34 cellular contexts compared by ENCODE assay signal in genomic region chr19:40205760-40206159, GRCh38. TPM values are rescaled to one million over a fixed set of nuclear protein-coding genes. Genes with fewer than 3 reads are reported as not detected.
"Had no signal": no experiment of that assay in that cellular context is flagged by ENCODE, and none has a peak within 500 bp of the region (broad histone marks: within the 10 kb centered on the region; RNA-seq: fewer than 3 reads in every experiment).

No MANE protein-coding gene starts in this region.

- H3K4me1 Mint-ChIP-seq: activated CD4-positive, alpha-beta memory T cell treated with anti-CD3 and anti-CD28 coated beads, Interleukin-2, amount 10 ng/mL, durations not matched to agents 7 days and 5 days; activated CD4-positive, alpha-beta T cell treated with anti-CD3 and anti-CD28 coated beads for 36 hours; activated CD4-positive, alpha-beta T cell treated with anti-CD3 and anti-CD28 coated beads, Interleukin-2, amount 10 ng/mL, durations not matched to agents 24 days and 14 days; activated naive CD4-positive, alpha-beta T cell treated with anti-CD3 and anti-CD28 coated beads, Interleukin-2, amount 10 ng/mL, durations not matched to agents 7 days and 5 days; activated naive CD8-positive, alpha-beta T cell treated with anti-CD3 and anti-CD28 coated beads, Interleukin-2, amount 10 ng/mL, durations not matched to agents 7 days and 5 days; brain had no signal

- H3K9me3 Mint-ChIP-seq: activated CD4-positive, alpha-beta memory T cell treated with anti-CD3 and anti-CD28 coated beads, Interleukin-2, amount 10 ng/mL, durations not matched to agents 7 days and 5 days; activated CD4-positive, alpha-beta T cell treated with anti-CD3 and anti-CD28 coated beads, Interleukin-2, amount 10 ng/mL, durations not matched to agents 24 days and 14 days; activated naive CD4-positive, alpha-beta T cell treated with anti-CD3 and anti-CD28 coated beads, Interleukin-2, amount 10 ng/mL, durations not matched to agents 7 days and 5 days; activated naive CD4-positive, alpha-beta T cell treated with anti-CD3 and anti-CD28 coated beads, Interleukin-2, amount 50 U/mL, for 72 hours; activated naive CD8-positive, alpha-beta T cell treated with anti-CD3 and anti-CD28 coated beads, Interleukin-2, amount 10 ng/mL, durations not matched to agents 7 days and 5 days; activated T-cell treated with anti-CD3 and anti-CD28 coated beads, Interleukin-2, amount 50 U/mL, for 24 hours; activated T-cell treated with anti-CD3 and anti-CD28 coated beads, Interleukin-2, amount 50 U/mL, for 72 hours; effector memory CD8-positive, alpha-beta T cell; T-helper 2 cell treated with Interferon-gamma antibody and Interleukin-4, amounts not matched to agents 5 μg/mL and 100 μg/mL, for 36 hours had no signal

- H3K36me3 ChIP-seq: breast epithelium, colonic mucosa had no signal

- H3K4me3 Mint-ChIP-seq: activated CD4-positive, alpha-beta memory T cell treated with anti-CD3 and anti-CD28 coated beads, Interleukin-2, amount 10 ng/mL, durations not matched to agents 7 days and 5 days; activated CD4-positive, alpha-beta T cell treated with anti-CD3 and anti-CD28 coated beads for 36 hours; activated CD4-positive, alpha-beta T cell treated with anti-CD3 and anti-CD28 coated beads, Interleukin-2, amount 10 ng/mL, durations not matched to agents 24 days and 14 days; activated naive CD4-positive, alpha-beta T cell treated with anti-CD3 and anti-CD28 coated beads, Interleukin-2, amount 10 ng/mL, durations not matched to agents 7 days and 5 days; activated naive CD8-positive, alpha-beta T cell treated with anti-CD3 and anti-CD28 coated beads, Interleukin-2, amount 10 ng/mL, durations not matched to agents 7 days and 5 days; activated T-cell treated with anti-CD3 and anti-CD28 coated beads, Interleukin-2, amount 50 U/mL, for 24 hours; activated T-cell treated with anti-CD3 and anti-CD28 coated beads, Interleukin-2, amount 50 U/mL, for 72 hours; brain; effector memory CD8-positive, alpha-beta T cell; T-helper 17 cell; T-helper 2 cell treated with Interferon-gamma antibody and Interleukin-4, amounts not matched to agents 5 μg/mL and 100 μg/mL, for 36 hours had no signal

- ATAC-seq: activated CD4-positive, alpha-beta T cell treated with anti-CD3 and anti-CD28 coated beads for 36 hours; activated naive CD4-positive, alpha-beta T cell treated with anti-CD3 and anti-CD28 coated beads, Interleukin-2, amount 50 U/mL, for 72 hours; activated T-cell treated with anti-CD3 and anti-CD28 coated beads, Interleukin-2, amount 50 U/mL, for 72 hours; effector memory CD8-positive, alpha-beta T cell; foreskin keratinocyte; gastrocnemius medialis; heart left ventricle; T-helper 17 cell had no signal

- H3K27ac ChIP-seq: ascending aorta, breast epithelium, cardiac muscle cell, colonic mucosa, esophagus muscularis mucosa, foreskin keratinocyte, gastrocnemius medialis, heart left ventricle had no signal

- H3K4me1 ChIP-seq: ascending aorta, breast epithelium, colonic mucosa, esophagus muscularis mucosa, foreskin keratinocyte, gastrocnemius medialis, heart left ventricle had no signal

- DNase-seq: activated CD4-positive, alpha-beta memory T cell treated with anti-CD3 and anti-CD28 coated beads, Interleukin-2, amount 10 ng/mL, durations not matched to agents 7 days and 5 days; activated CD4-positive, alpha-beta T cell treated with anti-CD3 and anti-CD28 coated beads for 36 hours; activated CD4-positive, alpha-beta T cell treated with anti-CD3 and anti-CD28 coated beads, Interleukin-2, amount 10 ng/mL, durations not matched to agents 24 days and 14 days; activated CD4-positive, CD25-positive, alpha-beta regulatory T cell; activated CD4-positive, CD25-positive, alpha-beta regulatory T cell treated with anti-CD3 and anti-CD28 coated beads, Interleukin-2, amount 50 U/mL, for 72 hours; activated CD8-positive, alpha-beta memory T cell treated with anti-CD3 and anti-CD28 coated beads, Interleukin-2, amount 50 U/mL, for 48 hours; activated gamma-delta T cell; activated naive CD4-positive, alpha-beta T cell; activated naive CD4-positive, alpha-beta T cell treated with anti-CD3 and anti-CD28 coated beads, Interleukin-2, amount 10 ng/mL, durations not matched to agents 7 days and 5 days; activated naive CD8-positive, alpha-beta T cell treated with anti-CD3 and anti-CD28 coated beads, Interleukin-2, amount 10 ng/mL, durations not matched to agents 7 days and 5 days; activated T-cell treated with anti-CD3 and anti-CD28 coated beads for 4 hours; activated T-cell treated with anti-CD3 and anti-CD28 coated beads, Interleukin-2, amount 50 U/mL, for 24 hours; activated T-cell treated with anti-CD3 and anti-CD28 coated beads, Interleukin-2, amount 50 U/mL, for 72 hours; central memory CD4-positive, alpha-beta T cell; cerebellar nuclear complex; colonic mucosa; dermis blood vessel endothelial cell; effector CD4-positive, alpha-beta T cell; effector memory CD8-positive, alpha-beta T cell; erythroblast; foreskin keratinocyte; gastrocnemius medialis; glutamatergic neuron; heart left ventricle; T-helper 1 cell; T-helper 17 cell; T1000 had no signal

- H3K4me3 ChIP-seq: ascending aorta, breast epithelium, cardiac muscle cell, colonic mucosa, esophagus muscularis mucosa, gastrocnemius medialis, heart left ventricle had no signal

- H3K36me3 Mint-ChIP-seq: activated naive CD4-positive, alpha-beta T cell treated with anti-CD3 and anti-CD28 coated beads, Interleukin-2, amount 10 ng/mL, durations not matched to agents 7 days and 5 days; activated naive CD4-positive, alpha-beta T cell treated with anti-CD3 and anti-CD28 coated beads, Interleukin-2, amount 50 U/mL, for 72 hours; activated naive CD8-positive, alpha-beta T cell treated with anti-CD3 and anti-CD28 coated beads, Interleukin-2, amount 10 ng/mL, durations not matched to agents 7 days and 5 days had no signal

- H3K27me3 Mint-ChIP-seq: activated CD4-positive, alpha-beta memory T cell treated with anti-CD3 and anti-CD28 coated beads, Interleukin-2, amount 10 ng/mL, durations not matched to agents 7 days and 5 days; activated CD4-positive, alpha-beta T cell treated with anti-CD3 and anti-CD28 coated beads for 36 hours; activated CD4-positive, alpha-beta T cell treated with anti-CD3 and anti-CD28 coated beads, Interleukin-2, amount 10 ng/mL, durations not matched to agents 24 days and 14 days; activated naive CD4-positive, alpha-beta T cell treated with anti-CD3 and anti-CD28 coated beads, Interleukin-2, amount 10 ng/mL, durations not matched to agents 7 days and 5 days; activated naive CD8-positive, alpha-beta T cell treated with anti-CD3 and anti-CD28 coated beads, Interleukin-2, amount 10 ng/mL, durations not matched to agents 7 days and 5 days; activated T-cell treated with anti-CD3 and anti-CD28 coated beads, Interleukin-2, amount 50 U/mL, for 24 hours; effector memory CD8-positive, alpha-beta T cell; T-helper 17 cell had no signal

- H3K9me3 ChIP-seq: ascending aorta, colonic mucosa, gastrocnemius medialis had no signal

- H3K27me3 ChIP-seq: ascending aorta, breast epithelium, cardiac muscle cell, colonic mucosa, esophagus muscularis mucosa, foreskin keratinocyte, gastrocnemius medialis, heart left ventricle had no signal

- H3K27ac Mint-ChIP-seq: activated CD4-positive, alpha-beta memory T cell treated with anti-CD3 and anti-CD28 coated beads, Interleukin-2, amount 10 ng/mL, durations not matched to agents 7 days and 5 days; activated CD4-positive, alpha-beta T cell treated with anti-CD3 and anti-CD28 coated beads for 36 hours; activated CD4-positive, alpha-beta T cell treated with anti-CD3 and anti-CD28 coated beads, Interleukin-2, amount 10 ng/mL, durations not matched to agents 24 days and 14 days; activated naive CD4-positive, alpha-beta T cell treated with anti-CD3 and anti-CD28 coated beads, Interleukin-2, amount 10 ng/mL, durations not matched to agents 7 days and 5 days; activated naive CD4-positive, alpha-beta T cell treated with anti-CD3 and anti-CD28 coated beads, Interleukin-2, amount 50 U/mL, for 72 hours; activated naive CD8-positive, alpha-beta T cell treated with anti-CD3 and anti-CD28 coated beads, Interleukin-2, amount 10 ng/mL, durations not matched to agents 7 days and 5 days; activated T-cell treated with anti-CD3 and anti-CD28 coated beads, Interleukin-2, amount 50 U/mL, for 24 hours; activated T-cell treated with anti-CD3 and anti-CD28 coated beads, Interleukin-2, amount 50 U/mL, for 72 hours; T-helper 17 cell had no signal

RNA-seq across cellular contexts. Expression of gene TTC9B, which starts 12.4 kb away (rescaled TPM):
- total RNA-seq: activated CD4-positive, alpha-beta memory T cell treated with anti-CD3 and anti-CD28 coated beads, Interleukin-2, amount 10 ng/mL, durations not matched to agents 7 days and 5 days; activated CD4-positive, alpha-beta T cell treated with anti-CD3 and anti-CD28 coated beads for 36 hours; activated CD4-positive, alpha-beta T cell treated with anti-CD3 and anti-CD28 coated beads, Interleukin-2, amount 10 ng/mL, durations not matched to agents 24 days and 14 days; activated naive CD4-positive, alpha-beta T cell treated with anti-CD3 and anti-CD28 coated beads, Interleukin-2, amount 50 U/mL, for 72 hours; activated naive CD8-positive, alpha-beta T cell treated with anti-CD3 and anti-CD28 coated beads, Interleukin-2, amount 10 ng/mL, durations not matched to agents 7 days and 5 days; activated T-cell treated with anti-CD3 and anti-CD28 coated beads, Interleukin-2, amount 50 U/mL, for 72 hours; ascending aorta; cardiac muscle cell; dermis blood vessel endothelial cell; esophagus muscularis mucosa; foreskin keratinocyte; gastrocnemius medialis; heart left ventricle; T-helper 17 cell had no signal
- polyA plus RNA-seq: foreskin keratinocyte, heart left ventricle had no signal

RNA-seq across cellular contexts. Expression of gene CCNP, which starts 20.7 kb away (rescaled TPM):
- total RNA-seq: activated CD4-positive, alpha-beta memory T cell treated with anti-CD3 and anti-CD28 coated beads, Interleukin-2, amount 10 ng/mL, durations not matched to agents 7 days and 5 days; ascending aorta; gastrocnemius medialis had no signal
- polyA plus RNA-seq: heart left ventricle had no signal
